1 cellular context compared by ENCODE assay signal in the genomic region with DNA sequence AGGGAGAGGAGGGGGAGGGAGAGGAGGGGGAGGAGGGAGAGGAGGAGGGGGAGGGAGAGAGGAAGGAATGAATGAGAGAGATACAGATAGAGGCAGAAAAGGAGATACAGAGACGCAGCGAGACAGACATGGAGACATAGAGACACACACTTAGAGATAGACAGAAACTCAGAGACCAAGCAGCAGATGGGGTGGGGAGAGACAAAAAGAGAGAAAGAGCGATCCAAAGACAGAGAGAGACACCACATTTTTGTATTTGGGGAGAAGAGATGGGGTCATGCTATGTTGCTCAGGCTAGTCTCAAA.
TF ChIP-seq lines count a peak whose summit lies in the region.

No MANE protein-coding gene starts in this region.

TF ChIP-seq in HCT116, 20 proteins besides CTCF, POLR2A, EP300 and RAD21:
- no peak for TF ChIP-seq SIN3A (IDR thresholded peaks at IDR 0.05; ENCODE audit: low read depth)
- no peak for TF ChIP-seq POLR2AphosphoS5 (IDR thresholded peaks at IDR 0.05; ENCODE audit: low read depth, low read length)
- TF ChIP-seq SP1 (IDR thresholded peaks at IDR 0.05; ENCODE audit: low read depth), result no peak
- TF ChIP-seq EGR1 (IDR thresholded peaks at IDR 0.05; ENCODE audit: low read depth), result no peak
- TF ChIP-seq YY1 (IDR thresholded peaks at IDR 0.05; ENCODE audit: extremely low read depth, insufficient replicate concordance, low read depth, low read length), result no peak
- TF ChIP-seq SRF (IDR thresholded peaks at IDR 0.05; ENCODE audit: low read depth), result no peak
- TF ChIP-seq FOSL1 (IDR thresholded peaks at IDR 0.05; ENCODE audit: low read depth), result no peak
- TF ChIP-seq ZNF274 (IDR thresholded peaks at IDR 0.05; ENCODE audit: low read depth, low read length), result no peak
- TF ChIP-seq, protein P1, sequence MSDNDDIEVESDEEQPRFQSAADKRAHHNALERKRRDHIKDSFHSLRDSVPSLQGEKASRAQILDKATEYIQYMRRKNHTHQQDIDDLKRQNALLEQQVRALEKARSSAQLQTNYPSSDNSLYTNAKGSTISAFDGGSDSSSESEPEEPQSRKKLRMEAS (IDR thresholded peaks at IDR 0.05), result no peak
- no peak for TF ChIP-seq EZH2 (IDR thresholded peaks at IDR 0.05)
- no peak for TF ChIP-seq CBX3 (IDR thresholded peaks at IDR 0.05; ENCODE audit: low read depth)
- TF ChIP-seq, protein P2, sequence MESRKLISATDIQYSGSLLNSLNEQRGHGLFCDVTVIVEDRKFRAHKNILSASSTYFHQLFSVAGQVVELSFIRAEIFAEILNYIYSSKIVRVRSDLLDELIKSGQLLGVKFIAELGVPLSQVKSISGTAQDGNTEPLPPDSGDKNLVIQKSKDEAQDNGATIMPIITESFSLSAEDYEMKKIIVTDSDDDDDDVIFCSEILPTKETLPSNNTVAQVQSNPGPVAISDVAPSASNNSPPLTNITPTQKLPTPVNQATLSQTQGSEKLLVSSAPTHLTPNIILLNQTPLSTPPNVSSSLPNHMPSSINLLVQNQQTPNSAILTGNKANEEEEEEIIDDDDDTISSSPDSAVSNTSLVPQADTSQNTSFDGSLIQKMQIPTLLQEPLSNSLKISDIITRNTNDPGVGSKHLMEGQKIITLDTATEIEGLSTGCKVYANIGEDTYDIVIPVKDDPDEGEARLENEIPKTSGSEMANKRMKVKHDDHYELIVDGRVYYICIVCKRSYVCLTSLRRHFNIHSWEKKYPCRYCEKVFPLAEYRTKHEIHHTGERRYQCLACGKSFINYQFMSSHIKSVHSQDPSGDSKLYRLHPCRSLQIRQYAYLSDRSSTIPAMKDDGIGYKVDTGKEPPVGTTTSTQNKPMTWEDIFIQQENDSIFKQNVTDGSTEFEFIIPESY (IDR thresholded peaks at IDR 0.05; ENCODE audit: extremely low read depth, insufficient replicate concordance, low read length), result no peak
- no peak for TF ChIP-seq TCF7L2 (IDR thresholded peaks at IDR 0.05; ENCODE audit: borderline replicate concordance, extremely low read depth, insufficient read depth, insufficient read length)
